ENCODE assay signal across 27 cellular contexts in the genomic region with DNA sequence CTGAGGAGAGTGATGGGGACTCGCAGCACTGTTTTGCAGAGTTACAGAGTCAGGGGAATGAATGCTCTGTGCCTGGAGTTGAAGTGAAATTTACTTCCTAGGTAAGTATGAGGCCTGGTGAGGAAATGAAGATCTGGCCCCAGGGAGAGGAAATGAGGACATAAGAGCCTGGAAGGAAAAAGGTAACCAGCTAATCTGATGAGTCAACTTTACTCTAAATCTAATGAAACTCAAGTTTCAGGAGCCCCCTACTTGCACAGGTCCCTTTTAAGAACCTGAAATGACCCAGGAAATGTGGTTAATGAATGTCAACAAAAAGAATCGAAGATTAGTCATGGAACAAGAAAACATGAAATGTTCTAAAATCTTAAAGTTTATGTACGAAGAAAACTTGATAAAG.
DNase-seq lines count a peak whose midpoint lies in the region; ATAC-seq, FAIRE-seq and TF ChIP-seq lines count a peak whose summit lies in the region.
"Had no signal": no experiment of that assay in that cellular context is flagged by ENCODE, and none has a peak within 500 bp of the region (broad histone marks: within the 10 kb centered on the region; RNA-seq: fewer than 3 reads in every experiment).

No MANE protein-coding gene starts in this region.

- ATAC-seq in RWPE2 (ENCODE audit: low read depth): peak; percentile 75
- ATAC-seq: CD8-positive, alpha-beta T cell; HepG2; K562; Right ventricle myocardium inferior had no signal

- H3K4me1 ChIP-seq in RWPE2 (ENCODE audit: insufficient read depth, poor library complexity, severe bottlenecking): peaks cover 9% of the 10 kb centered on the region
- H3K4me1 ChIP-seq: SJSA1 had no signal

- H3K27ac ChIP-seq in RWPE2 (ENCODE audit: poor library complexity, severe bottlenecking): peak overlapping the region; percentile 37
- H3K27ac ChIP-seq: 22Rv1, SJSA1 had no signal

- no peak for FAIRE-seq in urothelium cell line (lab: Jason Lieb, UNC)
- FAIRE-seq: GM19239, HepG2, K562, RCC 7860 had no signal

- H3K36me3 ChIP-seq in RWPE2 (ENCODE audit: low read depth): no peaks in the 10 kb centered on the region
- H3K36me3 ChIP-seq: SJSA1 had no signal

- H3K4me3 ChIP-seq in RWPE2 (ENCODE audit: severe bottlenecking): no peak overlapping the region
- no peak overlapping the region for H3K4me3 ChIP-seq in choroid plexus epithelial cell (ENCODE audit: low read depth, low read length)
- H3K4me3 ChIP-seq: K562, SJSA1 had no signal

- TF ChIP-seq CTCF in RWPE2 (IDR thresholded peaks at IDR 0.05; ENCODE audit: poor library complexity, severe bottlenecking) (no peak), choroid plexus epithelial cell (conservative IDR thresholded peaks at IDR 0.05; ENCODE audit: low read depth, low read length) (no peak)

- DNase-seq in DMS53 (lab: John Stamatoyannopoulos, UW) (peak; percentile 13), DMS53 treated with DMSO at 0.1 percent for 48 hours (lab: John Stamatoyannopoulos, UW; ENCODE audit: unreplicated experiment) (no peak), RWPE2 (ENCODE audit: low spot score) (no peak), choroid plexus epithelial cell (ENCODE audit: low read depth) (peak; percentile 1), urothelium cell line (ENCODE audit: low spot score) (peak; percentile 3), iPS-NIHi11 (ENCODE audit: low spot score) (no peak), hepatic stellate cell (ENCODE audit: low spot score) (no peak)
- no peak for DNase-seq in activated CD8-positive, alpha-beta memory T cell treated with anti-CD3 and anti-CD28 coated beads, Interleukin-2, amount 50 U/mL, for 4 hours
- DNase-seq: AML-193; C1 segment of cervical spinal cord; CD8-positive, alpha-beta T cell; EL; GF-D8; NCI-H1092 treated with DMSO at 0.1 percent for 48 hours; NCI-H1436 treated with DMSO at 0.1 percent for 48 hours; NCI-H2029; NCI-H2227 treated with DMSO at 0.1 percent for 48 hours; NCI-H510A; NK-92 treated with Interleukin-12 subunit alpha and Interleukin-12 subunit beta, amount 100 ng/mL, for 24 hours; SW 1271 had no signal

- H3K9me3 ChIP-seq in RWPE2 (ENCODE audit: severe bottlenecking): no peaks in the 10 kb centered on the region

- no peaks in the 10 kb centered on the region for H3K27me3 ChIP-seq in RWPE2 (ENCODE audit: insufficient read depth, poor library complexity, severe bottlenecking)
- H3K27me3 ChIP-seq: SJSA1 had no signal

Comparison
In these comparisons a context has a peak if more than half of its experiments do, and no peak if none do; other contexts are left out.
1. DNase-seq: peak in DMS53 (single experiment), choroid plexus epithelial cell (single experiment) and urothelium cell line (single experiment); none in DMS53 treated with DMSO at 0.1 percent for 48 hours (single experiment), RWPE2 (single experiment), iPS-NIHi11 (single experiment), activated CD8-positive, alpha-beta memory T cell treated with anti-CD3 and anti-CD28 coated beads, Interleukin-2, amount 50 U/mL, for 4 hours (single experiment) and hepatic stellate cell (single experiment).